ENCODE assay signal across 1 cellular context in genomic region chr19:8477889-8478288, GRCh38.
A peak's percentile ranks its signal among the peaks of the same experiment; 100 is the strongest.
TF ChIP-seq lines count a peak whose summit lies in the region.

No MANE protein-coding gene starts in this region.

TF ChIP-seq in HepG2, 621 proteins besides CTCF, POLR2A, EP300 and RAD21:
- TF ChIP-seq RBM22 (optimal IDR thresholded peaks at IDR 0.05; ENCODE audit: low read length) (peak; percentile 47), MYC (CRISPR knock-in tag; IDR thresholded peaks at IDR 0.05; ENCODE audit: borderline replicate concordance) (no peak)
